In genomic region chr2:161160226-161161073, GRCh38 we compare ENCODE assay signal across 8 cellular contexts. TPM values are rescaled to one million over a fixed set of nuclear protein-coding genes. Genes with fewer than 3 reads are reported as not detected.
DNase-seq lines count a peak whose midpoint lies in the region; ATAC-seq and TF ChIP-seq lines count a peak whose summit lies in the region.

TANK (plus strand) TSS chr2:161160428; CDS start chr2:161179663, 19,235 bp downstream.

- peaks cover 0 to 26% of the 10 kb centered on the region in 2 donors for H3K4me1 ChIP-seq in right atrium auricular region
- peaks cover 0 to 3% of the 10 kb centered on the region in 2 donors for H3K4me1 ChIP-seq in uterus

- H3K27ac ChIP-seq in angular gyrus (ENCODE audit: low read depth, low read length) (peak within 1 kb of the TSS; percentile 91), right atrium auricular region (peak within 1 kb of the TSS; percentile 89 to 94), uterus (peak within 1 kb of the TSS; percentile 90 to 97)

- H3K4me3 ChIP-seq in right atrium auricular region (peak within 1 kb of the TSS; percentile 77 to 85), uterus (peak within 1 kb of the TSS; percentile 62 to 90)

- intact Hi-C loops in uterus (cut with DNase I; ENCODE audit: low total_unique reads), result no loop called here

- DNase-seq in NCI-H187 (lab: John Stamatoyannopoulos, UW), result peak; percentile 38 to 70
- peak; percentile 70 to 98 (median 84) for DNase-seq in T-helper 2 cell
- DNase-seq in right atrium auricular region (ENCODE audit: low spot score), result peak; percentile 93
- peak; percentile 68 for DNase-seq in pulmonary artery endothelial cell (ENCODE audit: low read depth, low spot score)
- peak; percentile 89 to 91 for DNase-seq in uterus

- H3K36me3 ChIP-seq in right atrium auricular region (peaks cover 9% of the 10 kb centered on the region), uterus (no peaks in the 10 kb centered on the region)

- H3K27me3 ChIP-seq in right atrium auricular region, result no peaks in the 10 kb centered on the region
- H3K27me3 ChIP-seq in uterus, result no peaks in the 10 kb centered on the region

- H3K9me3 ChIP-seq in right atrium auricular region (no peaks in the 10 kb centered on the region), uterus (no peaks in the 10 kb centered on the region)

- ATAC-seq in HG02884 (IDR thresholded peaks at IDR 0.05; ENCODE audit: unreplicated experiment), result peak; percentile 87

- TF ChIP-seq POLR2A in GM15510 (IDR thresholded peaks at IDR 0.05; ENCODE audit: borderline replicate concordance, extremely low read depth, insufficient read length) (peak; percentile 95), uterus (IDR thresholded peaks at IDR 0.05) (peak; percentile 84 to 92)

- TF ChIP-seq CTCF in right atrium auricular region (IDR thresholded peaks at IDR 0.05) (no peak), uterus (IDR thresholded peaks at IDR 0.05) (peak in 1 of 4 experiments; percentile 20)

RNA-seq across cellular contexts. Expression of gene TANK, which starts in this region (rescaled TPM):
- total RNA-seq in right atrium auricular region (10 to 100 TPM; 40.2 to 50.9 TPM), pulmonary artery endothelial cell (75.2 and 91.1 TPM in 2 replicates), uterus (100 to 1,000 TPM in 1 of 4 donors, 10 to 100 TPM in 3; 56.6 to 131 (median 70.7) TPM)

Comparison
In these comparisons a context has a peak if more than half of its experiments do, and no peak if none do; other contexts are left out.
1. Peak in every context shown above with its lines: DNase-seq, ATAC-seq, H3K4me3 ChIP-seq and H3K27ac ChIP-seq.